Comparison of ENCODE assay signal across 19 cellular contexts in genomic region chr21:37907076-37907475, GRCh38. TPM values are rescaled to one million over a fixed set of nuclear protein-coding genes. Genes with fewer than 3 reads are reported as not detected.
A peak's percentile ranks its signal among the peaks of the same experiment; 100 is the strongest.
DNase-seq lines count a peak whose midpoint lies in the region; ATAC-seq, FAIRE-seq and TF ChIP-seq lines count a peak whose summit lies in the region.
"Had no signal": no experiment of that assay in that cellular context is flagged by ENCODE, and none has a peak within 500 bp of the region (broad histone marks: within the 10 kb centered on the region; RNA-seq: fewer than 3 reads in every experiment).

No MANE protein-coding gene starts in this region.

- H3K4me1 ChIP-seq in mammary epithelial cell (ENCODE audit: insufficient read depth, low read length) (no peaks in the 10 kb centered on the region), PC-3 (ENCODE audit: insufficient read depth, low read length) (no peaks in the 10 kb centered on the region), endodermal cell (ENCODE audit: control insufficient read depth, insufficient read depth, low read length) (no peaks in the 10 kb centered on the region)
- H3K4me1 ChIP-seq: BLaER1, Caco-2 had no signal

- peaks cover 5% of the 10 kb centered on the region for H3K4me1 Mint-ChIP-seq in MCF 10A (ENCODE audit: insufficient read depth, unreplicated experiment)
- no peaks in the 10 kb centered on the region for H3K4me1 Mint-ChIP-seq in endodermal cell
- H3K4me1 Mint-ChIP-seq: CD8-positive, alpha-beta memory T cell had no signal

- no peak overlapping the region for H2AFZ ChIP-seq in mammary epithelial cell (ENCODE audit: low read depth, low read length)
- H2AFZ ChIP-seq in PC-3 (ENCODE audit: low read length), result no peak overlapping the region

- no peaks in the 10 kb centered on the region for H3K27me3 Mint-ChIP-seq in MCF 10A (ENCODE audit: insufficient read depth, unreplicated experiment)
- peaks cover 3% of the 10 kb centered on the region for H3K27me3 Mint-ChIP-seq in endodermal cell (ENCODE audit: insufficient read depth)

- dilution Hi-C loops in mammary epithelial cell (cut with HindIII; ENCODE audit: low sequenced_read_pairs), result loop anchor here (5.0 kb wide), 1 partner anchor 105 kb away; no protein-coding TSS in a partner anchor

- no peaks in the 10 kb centered on the region for H3F3A ChIP-seq in PC-3 (ENCODE audit: low read length, unreplicated experiment)

- in situ Hi-C loops in mammary epithelial cell (cut with MboI; ENCODE audit: low sequenced_read_pairs in 2 of 2), result no loop called here

- no peaks in the 10 kb centered on the region for H3K9me3 Mint-ChIP-seq in MCF 10A (ENCODE audit: unreplicated experiment)
- H3K9me3 Mint-ChIP-seq in endodermal cell, result no peaks in the 10 kb centered on the region

- H3K36me3 ChIP-seq in mammary epithelial cell (ENCODE audit: insufficient read depth, low read length) (no peaks in the 10 kb centered on the region), PC-3 (ENCODE audit: low read depth, low read length) (no peaks in the 10 kb centered on the region), bronchial epithelial cell (ENCODE audit: control insufficient read depth, insufficient read depth, low read length) (no peaks in the 10 kb centered on the region), endodermal cell (ENCODE audit: control insufficient read depth, insufficient read depth, low read length) (no peaks in the 10 kb centered on the region)
- H3K36me3 ChIP-seq: BLaER1 had no signal

- H3K27ac Mint-ChIP-seq in MCF 10A (ENCODE audit: low read depth, unreplicated experiment), result no peak overlapping the region
- H3K27ac Mint-ChIP-seq in endodermal cell, result no peak overlapping the region
- H3K27ac Mint-ChIP-seq: CD8-positive, alpha-beta memory T cell had no signal

- H3K27ac ChIP-seq in mammary epithelial cell (ENCODE audit: insufficient read depth, low read depth, low read length) (no peak overlapping the region), PC-3 (ENCODE audit: low read length) (no peak overlapping the region), endodermal cell (ENCODE audit: low read depth, low read length) (no peak overlapping the region)
- H3K27ac ChIP-seq: 22Rv1, BLaER1 had no signal

- POLR2A ChIA-PET in MCF 10A (lab: Yijun Ruan, JAX) (no interaction called here), PC-3 (lab: Charles Lee; ENCODE audit: unreplicated experiment) (no interaction called here)

- no peaks in the 10 kb centered on the region for H3K36me3 Mint-ChIP-seq in MCF 10A (ENCODE audit: insufficient read depth, unreplicated experiment)
- H3K36me3 Mint-ChIP-seq in endodermal cell (ENCODE audit: low read depth), result no peaks in the 10 kb centered on the region
- H3K36me3 Mint-ChIP-seq: CD8-positive, alpha-beta memory T cell had no signal

- no peak for FAIRE-seq in bronchial epithelial cell (lab: Jason Lieb, UNC)
- FAIRE-seq: G401.6, GM19239 had no signal

- no peak overlapping the region for H3K4me2 ChIP-seq in mammary epithelial cell (ENCODE audit: insufficient read depth, low read depth, low read length)
- no peak overlapping the region for H3K4me2 ChIP-seq in PC-3 (ENCODE audit: low read length)
- H3K4me2 ChIP-seq: BLaER1 had no signal

- H3K9me3 ChIP-seq in mammary epithelial cell (replicated peaks; ENCODE audit: insufficient read depth, low read length) (no peaks in the 10 kb centered on the region), PC-3 (ENCODE audit: low read length) (no peaks in the 10 kb centered on the region), endodermal cell (ENCODE audit: control insufficient read depth, low read length) (no peaks in the 10 kb centered on the region)
- H3K9me3 ChIP-seq: BLaER1, Caco-2 had no signal

- ATAC-seq in PC-3 (no peak), GM21717 (IDR thresholded peaks at IDR 0.05; ENCODE audit: unreplicated experiment) (no peak)
- ATAC-seq: HCT116 had no signal

- H3K9ac ChIP-seq in mammary epithelial cell (ENCODE audit: insufficient read depth, low read length) (no peak overlapping the region), PC-3 (ENCODE audit: low read length) (no peak overlapping the region), endodermal cell (ENCODE audit: extremely low read depth, low read length, poor library complexity, severe bottlenecking) (no peak overlapping the region)
- H3K9ac ChIP-seq: BLaER1 had no signal

- H3K9me2 ChIP-seq in PC-3 (replicated peaks; ENCODE audit: low read length), result no peaks in the 10 kb centered on the region

- TF ChIP-seq CTCF in mammary epithelial cell (conservative IDR thresholded peaks at IDR 0.05 in 1 of 2, IDR thresholded peaks at IDR 0.05 in 1 of 2; ENCODE audit: extremely low read depth in 1 of 2, insufficient read depth in 1 of 2, low read depth in 1 of 2, low read length in 2 of 2), result no peak
- TF ChIP-seq CTCF in MCF 10A (IDR thresholded peaks at IDR 0.05; ENCODE audit: unreplicated experiment), result no peak
- TF ChIP-seq CTCF in PC-3 (conservative IDR thresholded peaks at IDR 0.05; ENCODE audit: low read depth, low read length), result no peak
- TF ChIP-seq CTCF in bronchial epithelial cell (IDR thresholded peaks at IDR 0.05; ENCODE audit: insufficient read depth, low read length, severe bottlenecking), result no peak
- TF ChIP-seq CTCF in endodermal cell (conservative IDR thresholded peaks at IDR 0.05), result no peak

- intact Hi-C loops in mammary epithelial cell (cut with micrococcal nuclease) (no loop called here), MCF 10A (cut with micrococcal nuclease) (no loop called here), PC-3 (cut with micrococcal nuclease) (no loop called here)

- no peak overlapping the region for H3K4me3 ChIP-seq in mammary epithelial cell (replicated peaks in 1 of 3; ENCODE audit: insufficient read depth in 1 of 3, low read depth in 2 of 3, low read length in 3 of 3)
- H3K4me3 ChIP-seq in PC-3 (ENCODE audit: low read length), result no peak overlapping the region
- H3K4me3 ChIP-seq in bronchial epithelial cell (ENCODE audit: low read depth, low read length), result no peak overlapping the region
- no peak overlapping the region for H3K4me3 ChIP-seq in endodermal cell (ENCODE audit: low read length)
- H3K4me3 ChIP-seq: BLaER1 had no signal

- no peaks in the 10 kb centered on the region for H3K79me2 ChIP-seq in mammary epithelial cell (ENCODE audit: insufficient read depth, low read length)
- H3K79me2 ChIP-seq in PC-3 (ENCODE audit: low read length), result no peaks in the 10 kb centered on the region

- CTCF ChIA-PET in mammary epithelial cell (lab: Charles Lee; ENCODE audit: low non-redundant PET) (no interaction called here), MCF 10A (lab: Yijun Ruan, JAX) (no interaction called here), PC-3 (lab: Charles Lee) (no interaction called here)

- BruUV-seq in mammary epithelial cell (replicated peaks; lab: Mats Ljungman, UMichigan) (no TSS peak), MCF 10A (replicated peaks; lab: Mats Ljungman, UMichigan) (no TSS peak), PC-3 (replicated peaks; lab: Mats Ljungman, UMichigan) (no TSS peak)

- WGBS in mammary epithelial cell (ENCODE audit: low coverage, missing lambda C conversion rate), result 38% methylated on average over 4 of the region's 4 CpGs
- WGBS in endodermal cell (ENCODE audit: insufficient coverage in 1 of 2, insufficient read length in 1 of 2), 2 experiments, result 80 to 86% methylated on average over 3 to 4 of the region's 4 CpGs

- H3K27me3 ChIP-seq in mammary epithelial cell (ENCODE audit: insufficient read depth, low read length) (no peaks in the 10 kb centered on the region), PC-3 (ENCODE audit: low read length) (0 out of 2 replicates have a peak, but pooled peaks cover 13% of the 10 kb centered on the region), bronchial epithelial cell (ENCODE audit: control insufficient read depth, insufficient read depth, low read length) (no peaks in the 10 kb centered on the region), endodermal cell (ENCODE audit: control insufficient read depth, insufficient read depth, low read length, poor library complexity, severe bottlenecking) (peaks cover 21% of the 10 kb centered on the region)
- H3K27me3 ChIP-seq: BLaER1 had no signal

- no peaks in the 10 kb centered on the region for H4K20me1 ChIP-seq in mammary epithelial cell (ENCODE audit: insufficient read depth, low read length)
- no peaks in the 10 kb centered on the region for H4K20me1 ChIP-seq in PC-3 (ENCODE audit: low read length)
- H4K20me1 ChIP-seq: BLaER1 had no signal

- peak; percentile 8 for DNase-seq in mammary epithelial cell
- no peak for DNase-seq in MCF 10A (ENCODE audit: unreplicated experiment)
- DNase-seq in PC-3, result peak; percentile 23
- DNase-seq in bronchial epithelial cell (ENCODE audit: low read depth), result peak; percentile 18
- DNase-seq in NCI-H2196 treated with DMSO at 0.1 percent for 48 hours (lab: John Stamatoyannopoulos, UW; ENCODE audit: unreplicated experiment), result no peak
- no peak for DNase-seq in endodermal cell
- no peak for DNase-seq in D341Med (ENCODE audit: low spot score)
- DNase-seq: AML-193; Caco-2; CD8-positive, alpha-beta memory T cell had no signal

- H3K4me3 Mint-ChIP-seq in MCF 10A (ENCODE audit: unreplicated experiment), result no peak overlapping the region
- H3K4me3 Mint-ChIP-seq in endodermal cell, result no peak overlapping the region
- H3K4me3 Mint-ChIP-seq: CD8-positive, alpha-beta memory T cell had no signal

RNA-seq across cellular contexts. Expression of gene KCNJ6, which starts 9.2 kb away (rescaled TPM):
- total RNA-seq in mammary epithelial cell, result not detected
- polyA plus RNA-seq in mammary epithelial cell, result 0.01 TPM
- not detected for polyA minus RNA-seq in mammary epithelial cell
- total RNA-seq in MCF 10A (2022), result 0.20 and 0.28 TPM in 2 replicates
- not detected in 2 replicates for total RNA-seq in PC-3 (2014; rRNA removed)
- total RNA-seq in bronchial epithelial cell, result not detected in 2 replicates
- under 1 TPM in 1 of 2 donors, not detected in 1; 0.33 TPM for total RNA-seq in endodermal cell
- 0.25 TPM for polyA plus RNA-seq in endodermal cell (2013, experiment 1 of 2)
- polyA plus RNA-seq in endodermal cell (2013, experiment 2 of 2), result 0.17 TPM
- total RNA-seq: A673; Caco-2; CD8-positive, alpha-beta memory T cell; Daoy; H4 had no signal
- polyA plus RNA-seq: CD8-positive, alpha-beta memory T cell had no signal

Comparison
In these comparisons a context has a peak if more than half of its experiments do, and no peak if none do; other contexts are left out.
1. DNase-seq: peak in mammary epithelial cell (single experiment), PC-3 (single experiment) and bronchial epithelial cell (single experiment); none in MCF 10A (single experiment), NCI-H2196 treated with DMSO at 0.1 percent for 48 hours (single experiment), endodermal cell (single experiment) and D341Med (single experiment).